Comparison of ENCODE assay signal across 7 cellular contexts in the genomic region with DNA sequence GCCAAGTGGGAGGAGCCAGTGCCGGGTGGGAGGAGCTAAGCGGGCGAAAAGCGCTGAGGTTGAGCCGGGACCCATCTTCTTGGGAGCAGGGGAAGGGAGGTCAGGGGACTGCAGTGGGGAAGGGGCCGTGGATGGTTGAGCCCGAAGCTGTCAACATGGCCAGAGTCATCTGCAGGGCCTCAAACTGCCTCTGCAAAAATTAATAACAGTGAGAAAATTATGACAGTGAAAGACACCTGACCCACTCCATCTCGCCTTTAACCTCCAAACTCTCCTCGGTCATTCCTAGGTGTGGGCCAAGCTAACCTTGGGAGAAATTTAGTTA. TPM values are rescaled to one million over a fixed set of nuclear protein-coding genes. Genes with fewer than 3 reads are reported as not detected.
DNase-seq lines count a peak whose midpoint lies in the region; ATAC-seq, FAIRE-seq and TF ChIP-seq lines count a peak whose summit lies in the region.

No MANE protein-coding gene starts in this region.

- POLR2A ChIA-PET in HepG2 (lab: Yijun Ruan, JAX), result interaction anchor here (0.5 to 1.4 kb wide), 10 partner anchors 30 to 705 kb away, joined by 3 to 32 read pairs (median 3); a partner anchor contains a TSS

- CTCF ChIA-PET in HepG2 (lab: Yijun Ruan, JAX; ENCODE audit: low intra/inter-chr PET ratio, low total read pairs), result interaction anchor here (0.9 kb wide), 1 partner anchor 10 kb away, joined by 3 read pairs; no protein-coding TSS in a partner anchor

- no peak for TF ChIP-seq POLR2A in HepG2 (IDR thresholded peaks at IDR 0.05; ENCODE audit: insufficient read depth in 1 of 2, low read depth in 2 of 2, low read length in 2 of 2)
- TF ChIP-seq POLR2A in GM12892 (IDR thresholded peaks at IDR 0.05; ENCODE audit: low read depth, low read length), result no peak

- peaks cover 13 to 14% (median 14%) of the 10 kb centered on the region in 3 donors for H3K4me1 Mint-ChIP-seq in IgD-negative memory B cell
- peaks cover 26% of the 10 kb centered on the region for H3K4me1 Mint-ChIP-seq in activated naive CD8-positive, alpha-beta T cell (ENCODE audit: low read depth)

- peak overlapping the region; percentile 31 to 91 (median 75) for H3K27ac Mint-ChIP-seq in IgD-negative memory B cell
- H3K27ac Mint-ChIP-seq in activated naive CD8-positive, alpha-beta T cell, result peak overlapping the region; percentile 92

- intact Hi-C loops in HepG2 (cut with micrococcal nuclease; ENCODE audit: unreplicated experiment), result no loop called here

- H3K9me3 Mint-ChIP-seq in IgD-negative memory B cell, result peaks cover 9 to 16% (median 14%) of the 10 kb centered on the region in 3 donors
- peaks cover 26% of the 10 kb centered on the region for H3K9me3 Mint-ChIP-seq in activated naive CD8-positive, alpha-beta T cell (ENCODE audit: low read depth)

- H3K27me3 ChIP-seq in HepG2 (ENCODE audit: control insufficient read depth in 1 of 2, insufficient read depth in 2 of 2, low read length in 2 of 2) (no peaks in the 10 kb centered on the region), stomach smooth muscle (ENCODE audit: control insufficient read depth in 1 of 2, insufficient read depth in 2 of 2, low read length in 2 of 2) (peaks cover 0 to 1% of the 10 kb centered on the region in 2 donors)

- peak overlapping the region; percentile 77 for H3K9ac ChIP-seq in HepG2 (ENCODE audit: insufficient read depth, low read depth, low read length)
- H3K9ac ChIP-seq in stomach smooth muscle (ENCODE audit: low read length in 2 of 2), result peak overlapping the region; percentile 68 to 94

- peaks cover 4% of the 10 kb centered on the region for H3K36me3 Mint-ChIP-seq in IgD-negative memory B cell
- peaks cover 18% of the 10 kb centered on the region for H3K36me3 Mint-ChIP-seq in activated naive CD8-positive, alpha-beta T cell

- no peak for TF ChIP-seq EP300 in HepG2 (IDR thresholded peaks at IDR 0.05; ENCODE audit: low read depth in 2 of 2, low read length in 2 of 2)
- no peak for TF ChIP-seq EP300 in HepG2 (CRISPR knock-in tag; IDR thresholded peaks at IDR 0.05; ENCODE audit: borderline replicate concordance)

- no peaks in the 10 kb centered on the region for H3K27me3 Mint-ChIP-seq in IgD-negative memory B cell
- no peaks in the 10 kb centered on the region for H3K27me3 Mint-ChIP-seq in activated naive CD8-positive, alpha-beta T cell

- FAIRE-seq in HepG2 (lab: Jason Lieb, UNC) (no peak), GM12892 (lab: Jason Lieb, UNC) (no peak)

- H3K4me2 ChIP-seq in HepG2 (ENCODE audit: low read depth, low read length), result peak overlapping the region; percentile 95

- H3K9me3 ChIP-seq in HepG2 (ENCODE audit: low read length), result peaks cover 6% of the 10 kb centered on the region; the same call in 1 of the 2 replicates
- H3K9me3 ChIP-seq in stomach smooth muscle (ENCODE audit: control insufficient read depth in 2 of 2, low read length in 2 of 2), result peaks cover 0 to 5% of the 10 kb centered on the region in 2 donors

- 9% methylated on average over 9 of the region's 9 CpGs for WGBS in HepG2 (ENCODE audit: low lambda C conversion rate)

- BruUV-seq in HepG2 (replicated peaks; lab: Mats Ljungman, UMichigan), result no TSS peak

- H3K4me3 ChIP-seq in HepG2 (replicated peaks in 1 of 3; ENCODE audit: insufficient read depth in 1 of 3, low read depth in 2 of 3, low read length in 3 of 3) (peak overlapping the region; percentile 66 to 83 (median 77)), stomach smooth muscle (ENCODE audit: low read length in 2 of 2) (peak overlapping the region; percentile 68 to 89)

- ATAC-seq in HepG2 (no peak), HG02798 (IDR thresholded peaks at IDR 0.05; ENCODE audit: poor library complexity, unreplicated experiment) (no peak), HG03196 (IDR thresholded peaks at IDR 0.05; ENCODE audit: unreplicated experiment) (no peak)

- TF ChIP-seq RAD21 in HepG2 (CRISPR knock-in tag; IDR thresholded peaks at IDR 0.05), result no peak

- H3K4me3 Mint-ChIP-seq in IgD-negative memory B cell, result peak overlapping the region; percentile 91 to 97 (median 96)
- H3K4me3 Mint-ChIP-seq in activated naive CD8-positive, alpha-beta T cell, result peak overlapping the region; percentile 87

- no peaks in the 10 kb centered on the region for H3K79me2 ChIP-seq in HepG2 (ENCODE audit: insufficient read depth, low read length)

- H3K36me3 ChIP-seq in HepG2 (replicated peaks in 1 of 2; ENCODE audit: control insufficient read depth in 1 of 2, insufficient read depth in 2 of 2, low read length in 2 of 2), result no peaks in the 10 kb centered on the region
- H3K36me3 ChIP-seq in stomach smooth muscle (ENCODE audit: control insufficient read depth in 2 of 2, insufficient read depth in 2 of 2, low read length in 2 of 2), result no peaks in the 10 kb centered on the region

- H3K4me1 ChIP-seq in HepG2 (ENCODE audit: insufficient read depth, low read length) (peaks cover 37% of the 10 kb centered on the region), stomach smooth muscle (ENCODE audit: control insufficient read depth, insufficient read depth, low read length) (peaks cover 9% of the 10 kb centered on the region)

- TF ChIP-seq CTCF in HepG2 (CRISPR knock-in tag; IDR thresholded peaks at IDR 0.05), result no peak

- in situ Hi-C loops in HepG2 (cut with HindIII; ENCODE audit: extremely low pct_ligation_motif_present, low pct_unique_long_range_greater_than_20kb), result no loop called here

- H3K27ac ChIP-seq in HepG2 (ENCODE audit: extremely low read length, insufficient read depth, low read length) (peak overlapping the region; percentile 82), stomach smooth muscle (ENCODE audit: low read length) (peak overlapping the region; percentile 92)

- H2AFZ ChIP-seq in HepG2 (ENCODE audit: low read length), result no peak overlapping the region

- DNase-seq in HepG2 (ENCODE audit: low spot score) (no peak), GM12892 (ENCODE audit: insufficient read length) (no peak)

- H4K20me1 ChIP-seq in HepG2 (ENCODE audit: insufficient read depth, low read length), result no peaks in the 10 kb centered on the region

RNA-seq across cellular contexts. Expression of a gene that starts 30.1 kb away (rescaled TPM):
- 8.5 TPM for polyA plus RNA-seq in IgD-negative memory B cell
- total RNA-seq in HepG2 (2016; rRNA removed; fragmentation: Illumina TruSeq; extraction: Trizol), result 7.8 and 10.0 TPM in 2 replicates
- total RNA-seq in HepG2 (2016; cell fraction: cytosol; rRNA removed; fragmentation: Illumina TruSeq; extraction: Trizol; ENCODE audit: low read depth), result 0.71 and 0.88 TPM in 2 replicates
- 8.6 and 9.5 TPM in 2 replicates for total RNA-seq in HepG2 (2016; cell fraction: insoluble cytoplasmic fraction; rRNA removed; fragmentation: Illumina TruSeq; extraction: Trizol)
- total RNA-seq in HepG2 (2016; cell fraction: membrane; rRNA removed; fragmentation: Illumina TruSeq; extraction: Trizol), result 3.4 and 3.8 TPM in 2 replicates
- total RNA-seq in HepG2 (2016; cell fraction: nucleus; rRNA removed; fragmentation: Illumina TruSeq; extraction: Trizol), result 6.4 and 8.7 TPM in 2 replicates
- 2.0 and 2.1 TPM in 2 replicates for polyA plus RNA-seq in HepG2 (2011; rRNA removed)
- 1.2 TPM in 2 replicates for polyA plus RNA-seq in HepG2 (2011; cell fraction: cytosol; rRNA removed)
- 3.4 TPM in 2 replicates for polyA plus RNA-seq in HepG2 (2011; cell fraction: nucleus; rRNA removed)
- polyA plus RNA-seq in HepG2 (2012), result 1.3 and 1.5 TPM in 2 replicates
- polyA plus RNA-seq in HepG2 (2016; cell fraction: cytosol; fragmentation: Illumina TruSeq; extraction: Trizol; ENCODE audit: low read depth), result 0.40 TPM in 2 replicates
- 2.5 and 2.6 TPM in 2 replicates for polyA plus RNA-seq in HepG2 (2016; cell fraction: insoluble cytoplasmic fraction; fragmentation: Illumina TruSeq; extraction: Trizol; ENCODE audit: low read depth)
- polyA plus RNA-seq in HepG2 (2016; cell fraction: membrane; fragmentation: Illumina TruSeq; extraction: Trizol; ENCODE audit: low read depth), result 0.63 and 0.64 TPM in 2 replicates
- 5.8 and 6.3 TPM in 2 replicates for polyA plus RNA-seq in HepG2 (2016; cell fraction: nucleus; fragmentation: Illumina TruSeq; extraction: Trizol; ENCODE audit: insufficient read depth, low read depth)
- polyA minus RNA-seq in HepG2 (2011; rRNA and poly(A)+ RNA removed; ENCODE audit: low replicate concordance), result 7.5 and 21.3 TPM in 2 replicates
- 3.1 and 4.2 TPM in 2 replicates for polyA minus RNA-seq in HepG2 (2011; cell fraction: cytosol; rRNA and poly(A)+ RNA removed)
- polyA minus RNA-seq in HepG2 (2011; cell fraction: nucleus; rRNA and poly(A)+ RNA removed), result 17.9 and 18.5 TPM in 2 replicates
- polyA plus RNA-seq in GM12892 (2012; ENCODE audit: missing spikeins), result 4.1 TPM

RNA-seq across cellular contexts. Expression of a gene that starts 41.1 kb away (rescaled TPM):
- not detected for polyA plus RNA-seq in IgD-negative memory B cell
- not detected in 2 replicates for total RNA-seq in HepG2 (2016; rRNA removed; fragmentation: Illumina TruSeq; extraction: Trizol)
- not detected in 2 replicates for total RNA-seq in HepG2 (2016; cell fraction: cytosol; rRNA removed; fragmentation: Illumina TruSeq; extraction: Trizol; ENCODE audit: low read depth)
- total RNA-seq in HepG2 (2016; cell fraction: insoluble cytoplasmic fraction; rRNA removed; fragmentation: Illumina TruSeq; extraction: Trizol), result not detected in 2 replicates
- not detected in 2 replicates for total RNA-seq in HepG2 (2016; cell fraction: membrane; rRNA removed; fragmentation: Illumina TruSeq; extraction: Trizol)
- total RNA-seq in HepG2 (2016; cell fraction: nucleus; rRNA removed; fragmentation: Illumina TruSeq; extraction: Trizol), result not detected in 2 replicates
- not detected in 2 replicates for polyA plus RNA-seq in HepG2 (2011; rRNA removed)
- polyA plus RNA-seq in HepG2 (2011; cell fraction: cytosol; rRNA removed), result not detected in 2 replicates
- polyA plus RNA-seq in HepG2 (2011; cell fraction: nucleus; rRNA removed), result not detected in 2 replicates
- not detected in 2 replicates for polyA plus RNA-seq in HepG2 (2012)
- not detected in 2 replicates for polyA plus RNA-seq in HepG2 (2016; cell fraction: cytosol; fragmentation: Illumina TruSeq; extraction: Trizol; ENCODE audit: low read depth)
- not detected in 2 replicates for polyA plus RNA-seq in HepG2 (2016; cell fraction: insoluble cytoplasmic fraction; fragmentation: Illumina TruSeq; extraction: Trizol; ENCODE audit: low read depth)
- not detected in 2 replicates for polyA plus RNA-seq in HepG2 (2016; cell fraction: membrane; fragmentation: Illumina TruSeq; extraction: Trizol; ENCODE audit: low read depth)
- not detected in 2 replicates for polyA plus RNA-seq in HepG2 (2016; cell fraction: nucleus; fragmentation: Illumina TruSeq; extraction: Trizol; ENCODE audit: insufficient read depth, low read depth)
- not detected in 2 replicates for polyA minus RNA-seq in HepG2 (2011; rRNA and poly(A)+ RNA removed; ENCODE audit: low replicate concordance)
- not detected in 2 replicates for polyA minus RNA-seq in HepG2 (2011; cell fraction: cytosol; rRNA and poly(A)+ RNA removed)
- polyA minus RNA-seq in HepG2 (2011; cell fraction: nucleus; rRNA and poly(A)+ RNA removed), result not detected in 2 replicates
- polyA plus RNA-seq in GM12892 (2012; ENCODE audit: missing spikeins), result not detected

RNA-seq across cellular contexts. Expression of a gene that starts 50.4 kb away (rescaled TPM):
- polyA plus RNA-seq in IgD-negative memory B cell (not detected), HepG2 (2011; rRNA removed) (not detected in 2 replicates)
- total RNA-seq in HepG2 (2016; rRNA removed; fragmentation: Illumina TruSeq; extraction: Trizol), result not detected in 2 replicates
- total RNA-seq in HepG2 (2016; cell fraction: cytosol; rRNA removed; fragmentation: Illumina TruSeq; extraction: Trizol; ENCODE audit: low read depth), result not detected in 2 replicates
- total RNA-seq in HepG2 (2016; cell fraction: insoluble cytoplasmic fraction; rRNA removed; fragmentation: Illumina TruSeq; extraction: Trizol), result not detected in 2 replicates
- not detected in 2 replicates for total RNA-seq in HepG2 (2016; cell fraction: membrane; rRNA removed; fragmentation: Illumina TruSeq; extraction: Trizol)
- total RNA-seq in HepG2 (2016; cell fraction: nucleus; rRNA removed; fragmentation: Illumina TruSeq; extraction: Trizol), result not detected in 2 replicates
- polyA plus RNA-seq in HepG2 (2011; cell fraction: cytosol; rRNA removed), result not detected in 2 replicates
- not detected in 2 replicates for polyA plus RNA-seq in HepG2 (2011; cell fraction: nucleus; rRNA removed)
- not detected in 2 replicates for polyA plus RNA-seq in HepG2 (2012)
- not detected in 2 replicates for polyA plus RNA-seq in HepG2 (2016; cell fraction: cytosol; fragmentation: Illumina TruSeq; extraction: Trizol; ENCODE audit: low read depth)
- not detected in 2 replicates for polyA plus RNA-seq in HepG2 (2016; cell fraction: insoluble cytoplasmic fraction; fragmentation: Illumina TruSeq; extraction: Trizol; ENCODE audit: low read depth)
- polyA plus RNA-seq in HepG2 (2016; cell fraction: membrane; fragmentation: Illumina TruSeq; extraction: Trizol; ENCODE audit: low read depth), result not detected in 2 replicates
- polyA plus RNA-seq in HepG2 (2016; cell fraction: nucleus; fragmentation: Illumina TruSeq; extraction: Trizol; ENCODE audit: insufficient read depth, low read depth), result not detected in 2 replicates
- not detected in 2 replicates for polyA minus RNA-seq in HepG2 (2011; rRNA and poly(A)+ RNA removed; ENCODE audit: low replicate concordance)
- polyA minus RNA-seq in HepG2 (2011; cell fraction: cytosol; rRNA and poly(A)+ RNA removed), result not detected in 2 replicates
- polyA minus RNA-seq in HepG2 (2011; cell fraction: nucleus; rRNA and poly(A)+ RNA removed), result not detected in 2 replicates
- polyA plus RNA-seq in GM12892 (2012; ENCODE audit: missing spikeins), result not detected

RNA-seq across cellular contexts. Expression of a gene that starts 59.6 kb away (rescaled TPM):
- polyA plus RNA-seq in IgD-negative memory B cell (not detected), HepG2 (2011; rRNA removed) (not detected in 2 replicates)
- total RNA-seq in HepG2 (2016; rRNA removed; fragmentation: Illumina TruSeq; extraction: Trizol), result not detected in 2 replicates
- not detected in 2 replicates for total RNA-seq in HepG2 (2016; cell fraction: cytosol; rRNA removed; fragmentation: Illumina TruSeq; extraction: Trizol; ENCODE audit: low read depth)
- total RNA-seq in HepG2 (2016; cell fraction: insoluble cytoplasmic fraction; rRNA removed; fragmentation: Illumina TruSeq; extraction: Trizol), result not detected in 2 replicates
- total RNA-seq in HepG2 (2016; cell fraction: membrane; rRNA removed; fragmentation: Illumina TruSeq; extraction: Trizol), result not detected in 2 replicates
- total RNA-seq in HepG2 (2016; cell fraction: nucleus; rRNA removed; fragmentation: Illumina TruSeq; extraction: Trizol), result not detected in 2 replicates
- polyA plus RNA-seq in HepG2 (2011; cell fraction: cytosol; rRNA removed), result not detected in 2 replicates
- not detected in 2 replicates for polyA plus RNA-seq in HepG2 (2011; cell fraction: nucleus; rRNA removed)
- polyA plus RNA-seq in HepG2 (2012), result not detected in 2 replicates
- polyA plus RNA-seq in HepG2 (2016; cell fraction: cytosol; fragmentation: Illumina TruSeq; extraction: Trizol; ENCODE audit: low read depth), result not detected in 2 replicates
- polyA plus RNA-seq in HepG2 (2016; cell fraction: insoluble cytoplasmic fraction; fragmentation: Illumina TruSeq; extraction: Trizol; ENCODE audit: low read depth), result not detected in 2 replicates
- not detected in 2 replicates for polyA plus RNA-seq in HepG2 (2016; cell fraction: membrane; fragmentation: Illumina TruSeq; extraction: Trizol; ENCODE audit: low read depth)
- polyA plus RNA-seq in HepG2 (2016; cell fraction: nucleus; fragmentation: Illumina TruSeq; extraction: Trizol; ENCODE audit: insufficient read depth, low read depth), result not detected in 2 replicates
- not detected in 2 replicates for polyA minus RNA-seq in HepG2 (2011; rRNA and poly(A)+ RNA removed; ENCODE audit: low replicate concordance)
- polyA minus RNA-seq in HepG2 (2011; cell fraction: cytosol; rRNA and poly(A)+ RNA removed), result not detected in 2 replicates
- polyA minus RNA-seq in HepG2 (2011; cell fraction: nucleus; rRNA and poly(A)+ RNA removed), result not detected in 2 replicates
- polyA plus RNA-seq in GM12892 (2012; ENCODE audit: missing spikeins), result not detected
